In the genomic region with DNA sequence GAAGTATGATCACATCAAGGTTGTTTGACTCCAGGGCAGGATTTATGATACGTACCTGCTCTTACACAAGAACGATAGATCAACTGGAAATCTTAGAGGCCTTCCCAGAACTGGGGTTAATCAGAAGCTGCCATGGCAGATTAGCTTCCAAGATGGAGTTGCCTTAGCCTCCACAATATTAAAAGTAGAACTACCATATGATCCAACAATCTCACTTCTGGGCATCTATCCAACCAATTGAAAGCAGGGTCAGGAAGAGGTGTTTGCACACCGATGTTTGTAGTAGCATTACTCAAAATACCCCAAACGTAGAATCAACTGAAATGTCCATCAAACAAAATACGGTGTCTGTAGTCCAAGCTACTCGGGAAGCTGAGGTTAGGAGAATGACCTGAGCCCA, we compare ENCODE assay signal across 2 cellular contexts.
TF ChIP-seq lines count a peak whose summit lies in the region.

No MANE protein-coding gene starts in this region.

TF ChIP-seq in IMR-90, 13 proteins besides CTCF, POLR2A, EP300 and RAD21:
- no peak for TF ChIP-seq MXI1 (IDR thresholded peaks at IDR 0.05; ENCODE audit: borderline replicate concordance, low read depth, low read length)
- TF ChIP-seq SMC3 (IDR thresholded peaks at IDR 0.05; ENCODE audit: low read depth, low read length): no peak
- TF ChIP-seq FOS (IDR thresholded peaks at IDR 0.05; ENCODE audit: low read depth, low read length): no peak
- no peak for TF ChIP-seq NFE2L2 (IDR thresholded peaks at IDR 0.05; ENCODE audit: low read depth, low read length)
- TF ChIP-seq MAFK (IDR thresholded peaks at IDR 0.05; ENCODE audit: low read depth, low read length): no peak
- TF ChIP-seq, protein P1, sequence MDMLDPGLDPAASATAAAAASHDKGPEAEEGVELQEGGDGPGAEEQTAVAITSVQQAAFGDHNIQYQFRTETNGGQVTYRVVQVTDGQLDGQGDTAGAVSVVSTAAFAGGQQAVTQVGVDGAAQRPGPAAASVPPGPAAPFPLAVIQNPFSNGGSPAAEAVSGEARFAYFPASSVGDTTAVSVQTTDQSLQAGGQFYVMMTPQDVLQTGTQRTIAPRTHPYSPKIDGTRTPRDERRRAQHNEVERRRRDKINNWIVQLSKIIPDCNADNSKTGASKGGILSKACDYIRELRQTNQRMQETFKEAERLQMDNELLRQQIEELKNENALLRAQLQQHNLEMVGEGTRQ (IDR thresholded peaks at IDR 0.05; ENCODE audit: low read depth, low read length): no peak
- TF ChIP-seq CHD1 (IDR thresholded peaks at IDR 0.05; ENCODE audit: low read depth, low read length): no peak
- no peak for TF ChIP-seq RFX5 (IDR thresholded peaks at IDR 0.05; ENCODE audit: low read depth, low read length)
- no peak for TF ChIP-seq MAZ (IDR thresholded peaks at IDR 0.05; ENCODE audit: borderline replicate concordance, low read depth, low read length)
- TF ChIP-seq BHLHE40 (IDR thresholded peaks at IDR 0.05; ENCODE audit: low read depth, low read length): no peak

TF ChIP-seq in GM12878, 131 proteins besides CTCF, POLR2A, EP300 and RAD21:
- TF ChIP-seq, protein P2, sequence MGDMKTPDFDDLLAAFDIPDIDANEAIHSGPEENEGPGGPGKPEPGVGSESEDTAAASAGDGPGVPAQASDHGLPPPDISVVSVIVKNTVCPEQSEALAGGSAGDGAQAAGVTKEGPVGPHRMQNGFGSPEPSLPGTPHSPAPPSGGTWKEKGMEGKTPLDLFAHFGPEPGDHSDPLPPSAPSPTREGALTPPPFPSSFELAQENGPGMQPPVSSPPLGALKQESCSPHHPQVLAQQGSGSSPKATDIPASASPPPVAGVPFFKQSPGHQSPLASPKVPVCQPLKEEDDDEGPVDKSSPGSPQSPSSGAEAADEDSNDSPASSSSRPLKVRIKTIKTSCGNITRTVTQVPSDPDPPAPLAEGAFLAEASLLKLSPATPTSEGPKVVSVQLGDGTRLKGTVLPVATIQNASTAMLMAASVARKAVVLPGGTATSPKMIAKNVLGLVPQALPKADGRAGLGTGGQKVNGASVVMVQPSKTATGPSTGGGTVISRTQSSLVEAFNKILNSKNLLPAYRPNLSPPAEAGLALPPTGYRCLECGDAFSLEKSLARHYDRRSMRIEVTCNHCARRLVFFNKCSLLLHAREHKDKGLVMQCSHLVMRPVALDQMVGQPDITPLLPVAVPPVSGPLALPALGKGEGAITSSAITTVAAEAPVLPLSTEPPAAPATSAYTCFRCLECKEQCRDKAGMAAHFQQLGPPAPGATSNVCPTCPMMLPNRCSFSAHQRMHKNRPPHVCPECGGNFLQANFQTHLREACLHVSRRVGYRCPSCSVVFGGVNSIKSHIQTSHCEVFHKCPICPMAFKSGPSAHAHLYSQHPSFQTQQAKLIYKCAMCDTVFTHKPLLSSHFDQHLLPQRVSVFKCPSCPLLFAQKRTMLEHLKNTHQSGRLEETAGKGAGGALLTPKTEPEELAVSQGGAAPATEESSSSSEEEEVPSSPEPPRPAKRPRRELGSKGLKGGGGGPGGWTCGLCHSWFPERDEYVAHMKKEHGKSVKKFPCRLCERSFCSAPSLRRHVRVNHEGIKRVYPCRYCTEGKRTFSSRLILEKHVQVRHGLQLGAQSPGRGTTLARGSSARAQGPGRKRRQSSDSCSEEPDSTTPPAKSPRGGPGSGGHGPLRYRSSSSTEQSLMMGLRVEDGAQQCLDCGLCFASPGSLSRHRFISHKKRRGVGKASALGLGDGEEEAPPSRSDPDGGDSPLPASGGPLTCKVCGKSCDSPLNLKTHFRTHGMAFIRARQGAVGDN (IDR thresholded peaks at IDR 0.05): peak; percentile 26; the same call in 1 of the 2 replicates
- TF ChIP-seq ZNF384 (IDR thresholded peaks at IDR 0.05; ENCODE audit: borderline replicate concordance, low read depth, low read length) (no peak), POLR2AphosphoS5 (IDR thresholded peaks at IDR 0.05; ENCODE audit: low read length) (0 out of 2 replicates have a peak, but pooled peaks have one; percentile 5)
- TF ChIP-seq, protein P3, sequence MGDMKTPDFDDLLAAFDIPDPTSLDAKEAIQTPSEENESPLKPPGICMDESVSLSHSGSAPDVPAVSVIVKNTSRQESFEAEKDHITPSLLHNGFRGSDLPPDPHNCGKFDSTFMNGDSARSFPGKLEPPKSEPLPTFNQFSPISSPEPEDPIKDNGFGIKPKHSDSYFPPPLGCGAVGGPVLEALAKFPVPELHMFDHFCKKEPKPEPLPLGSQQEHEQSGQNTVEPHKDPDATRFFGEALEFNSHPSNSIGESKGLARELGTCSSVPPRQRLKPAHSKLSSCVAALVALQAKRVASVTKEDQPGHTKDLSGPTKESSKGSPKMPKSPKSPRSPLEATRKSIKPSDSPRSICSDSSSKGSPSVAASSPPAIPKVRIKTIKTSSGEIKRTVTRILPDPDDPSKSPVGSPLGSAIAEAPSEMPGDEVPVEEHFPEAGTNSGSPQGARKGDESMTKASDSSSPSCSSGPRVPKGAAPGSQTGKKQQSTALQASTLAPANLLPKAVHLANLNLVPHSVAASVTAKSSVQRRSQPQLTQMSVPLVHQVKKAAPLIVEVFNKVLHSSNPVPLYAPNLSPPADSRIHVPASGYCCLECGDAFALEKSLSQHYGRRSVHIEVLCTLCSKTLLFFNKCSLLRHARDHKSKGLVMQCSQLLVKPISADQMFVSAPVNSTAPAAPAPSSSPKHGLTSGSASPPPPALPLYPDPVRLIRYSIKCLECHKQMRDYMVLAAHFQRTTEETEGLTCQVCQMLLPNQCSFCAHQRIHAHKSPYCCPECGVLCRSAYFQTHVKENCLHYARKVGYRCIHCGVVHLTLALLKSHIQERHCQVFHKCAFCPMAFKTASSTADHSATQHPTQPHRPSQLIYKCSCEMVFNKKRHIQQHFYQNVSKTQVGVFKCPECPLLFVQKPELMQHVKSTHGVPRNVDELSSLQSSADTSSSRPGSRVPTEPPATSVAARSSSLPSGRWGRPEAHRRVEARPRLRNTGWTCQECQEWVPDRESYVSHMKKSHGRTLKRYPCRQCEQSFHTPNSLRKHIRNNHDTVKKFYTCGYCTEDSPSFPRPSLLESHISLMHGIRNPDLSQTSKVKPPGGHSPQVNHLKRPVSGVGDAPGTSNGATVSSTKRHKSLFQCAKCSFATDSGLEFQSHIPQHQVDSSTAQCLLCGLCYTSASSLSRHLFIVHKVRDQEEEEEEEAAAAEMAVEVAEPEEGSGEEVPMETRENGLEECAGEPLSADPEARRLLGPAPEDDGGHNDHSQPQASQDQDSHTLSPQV (IDR thresholded peaks at IDR 0.05): 0 out of 2 replicates have a peak, but pooled peaks have one; percentile 40
